28 cellular contexts compared by ENCODE assay signal in genomic region chr19:39817888-39818561, GRCh38. TPM values are rescaled to one million over a fixed set of nuclear protein-coding genes. Genes with fewer than 3 reads are reported as not detected.
"Had no signal": no experiment of that assay in that cellular context is flagged by ENCODE, and none has a peak within 500 bp of the region (broad histone marks: within the 10 kb centered on the region; RNA-seq: fewer than 3 reads in every experiment).

No MANE protein-coding gene starts in this region.

- ATAC-seq: foreskin keratinocyte, SK-N-SH treated with all-trans-retinoic acid at 6 μM for 48 hours had no signal

- H3K27me3 ChIP-seq: adrenal gland, ascending aorta, foreskin keratinocyte, hepatocyte, sigmoid colon had no signal

- H2AFZ ChIP-seq: hepatocyte had no signal

- H3K36me3 ChIP-seq: adrenal gland had no signal

- H3K27ac ChIP-seq: adrenal gland, ascending aorta, foreskin keratinocyte, hepatocyte, sigmoid colon had no signal

- DNase-seq: activated CD4-positive, alpha-beta T cell treated with anti-CD3 and anti-CD28 coated beads, Interleukin-2, amount 50 U/mL, for 48 hours; activated naive CD4-positive, alpha-beta T cell; activated T-cell treated with anti-CD3 and anti-CD28 coated beads for 4 hours; adrenal gland; effector memory CD4-positive, alpha-beta T cell; foreskin keratinocyte; kidney glomerular epithelial cell; left ventricle myocardium inferior; mammary epithelial cell; occipital lobe; posterior cingulate gyrus; retina; sigmoid colon; stimulated activated CD4-positive, alpha-beta T cell treated with anti-CD3 and anti-CD28 coated beads, Interleukin-2, amount 100 ng/mL, for 48 hours; stimulated activated CD8-positive, alpha-beta memory T cell treated with anti-CD3 and anti-CD28 coated beads, Interleukin-4, amount 100 ng/mL, for 48 hours; stimulated activated naive CD8-positive, alpha-beta T cell treated with anti-CD3 and anti-CD28 coated beads, Interleukin-15, Interleukin-2, amounts not matched to agents 100 U/mL and 50 U/mL, for 24 hours; trophoblast cell had no signal

- H3K9me3 ChIP-seq: adrenal gland, ascending aorta, left ventricle myocardium inferior, sigmoid colon had no signal

- FAIRE-seq: colon, TTC549 had no signal

- H3K4me2 ChIP-seq: hepatocyte had no signal

- H3K4me1 ChIP-seq: adrenal gland, ascending aorta, foreskin keratinocyte, sigmoid colon had no signal

- H3K4me3 Mint-ChIP-seq: activated naive CD8-positive, alpha-beta T cell; central memory CD8-positive, alpha-beta T cell; natural killer cell treated with Interleukin-12 subunit alpha and Interleukin-12 subunit beta and Interleukin-15 and Interleukin-18, amount 100 ng/mL, for 72 hours had no signal

- H3K9me3 Mint-ChIP-seq: central memory CD8-positive, alpha-beta T cell; natural killer cell treated with Interleukin-12 subunit alpha and Interleukin-12 subunit beta and Interleukin-15 and Interleukin-18, amount 100 ng/mL, for 72 hours had no signal

- H3K79me2 ChIP-seq: hepatocyte had no signal

- H3K27me3 Mint-ChIP-seq: activated naive CD8-positive, alpha-beta T cell; central memory CD8-positive, alpha-beta T cell; natural killer cell treated with Interleukin-12 subunit alpha and Interleukin-12 subunit beta and Interleukin-15 and Interleukin-18, amount 100 ng/mL, for 72 hours had no signal

- H3K27ac Mint-ChIP-seq: activated naive CD8-positive, alpha-beta T cell; natural killer cell treated with Interleukin-12 subunit alpha and Interleukin-12 subunit beta and Interleukin-15 and Interleukin-18, amount 100 ng/mL, for 72 hours had no signal

- H3K4me3 ChIP-seq: adrenal gland, ascending aorta, hepatocyte, left ventricle myocardium inferior, sigmoid colon had no signal

RNA-seq across cellular contexts. Expression of gene LEUTX, which starts 39.4 kb away (rescaled TPM):
- total RNA-seq: adrenal gland; ascending aorta; dermis microvascular lymphatic vessel endothelial cell; foreskin keratinocyte; hepatocyte; left ventricle myocardium inferior; mammary epithelial cell; natural killer cell treated with Interleukin-12 subunit alpha and Interleukin-12 subunit beta and Interleukin-15 and Interleukin-18, amount 100 ng/mL, for 72 hours; occipital lobe; sigmoid colon; subcutaneous adipose tissue; T-helper 2 cell treated with Interferon-gamma antibody and Interleukin-4, amounts not matched to agents 100 ng/mL and 5 ng/mL, for 36 hours had no signal
